1 cellular context compared by ENCODE assay signal in genomic region chr2:47632754-47633153, GRCh38.
TF ChIP-seq lines count a peak whose summit lies in the region.

No MANE protein-coding gene starts in this region.

TF ChIP-seq in IMR-90, 13 proteins besides CTCF, POLR2A, EP300 and RAD21 (continued from another document):
- no peak for TF ChIP-seq CHD1 (IDR thresholded peaks at IDR 0.05; ENCODE audit: low read depth, low read length)
TF ChIP-seq in IMR-90: peak in this region for 0.
